ENCODE assay signal across 8 cellular contexts in genomic region chr7:50632561-50633413, GRCh38.
DNase-seq lines count a peak whose midpoint lies in the region; ATAC-seq and TF ChIP-seq lines count a peak whose summit lies in the region.

No MANE protein-coding gene starts in this region.

- no peaks in the 10 kb centered on the region for H3K36me3 Mint-ChIP-seq in activated naive CD8-positive, alpha-beta T cell treated with anti-CD3 and anti-CD28 coated beads, Interleukin-2, amount 10 ng/mL, durations not matched to agents 7 days and 5 days

- POLR2A ChIA-PET in activated naive CD8-positive, alpha-beta T cell treated with anti-CD3 and anti-CD28 coated beads, Interleukin-2, amount 10 ng/mL, durations not matched to agents 7 days and 5 days (lab: Charles Lee): no interaction called here

- H3K9me3 Mint-ChIP-seq in activated naive CD8-positive, alpha-beta T cell treated with anti-CD3 and anti-CD28 coated beads, Interleukin-2, amount 10 ng/mL, durations not matched to agents 7 days and 5 days: no peaks in the 10 kb centered on the region

- peaks cover 4% of the 10 kb centered on the region for H3K4me1 Mint-ChIP-seq in activated naive CD8-positive, alpha-beta T cell treated with anti-CD3 and anti-CD28 coated beads, Interleukin-2, amount 10 ng/mL, durations not matched to agents 7 days and 5 days

- peak; percentile 81 for TF ChIP-seq CTCF in HL-60 (IDR thresholded peaks at IDR 0.05; ENCODE audit: insufficient read depth, low read length)

- H3K4me3 ChIP-seq in HL-60 (replicated peaks; ENCODE audit: insufficient read depth, low read length): no peak overlapping the region

- H3K4me3 Mint-ChIP-seq in activated naive CD8-positive, alpha-beta T cell treated with anti-CD3 and anti-CD28 coated beads, Interleukin-2, amount 10 ng/mL, durations not matched to agents 7 days and 5 days: no peak overlapping the region

- no peaks in the 10 kb centered on the region for H3K27me3 ChIP-seq in HL-60 (ENCODE audit: insufficient read depth, poor library complexity, severe bottlenecking)

- ATAC-seq in GM19452 (IDR thresholded peaks at IDR 0.05; ENCODE audit: unreplicated experiment): peak; percentile 82
- ATAC-seq in activated naive CD8-positive, alpha-beta T cell treated with anti-CD3 and anti-CD28 coated beads, Interleukin-2, amount 10 ng/mL, durations not matched to agents 7 days and 5 days (ENCODE audit: low read depth): peak; percentile 86

- H3K27me3 Mint-ChIP-seq in activated naive CD8-positive, alpha-beta T cell treated with anti-CD3 and anti-CD28 coated beads, Interleukin-2, amount 10 ng/mL, durations not matched to agents 7 days and 5 days: peaks cover 17% of the 10 kb centered on the region

- peak; percentile 34 for DNase-seq in DMS 273 treated with DMSO at 0.1 percent for 48 hours (lab: John Stamatoyannopoulos, UW)
- peak in 1 of 2 experiments; percentile 45 for DNase-seq in HL-60 (ENCODE audit: low read depth in 1 of 2, low spot score in 1 of 2)
- DNase-seq in SK-N-DZ (ENCODE audit: low spot score): peak; percentile 50
- DNase-seq in activated naive CD8-positive, alpha-beta T cell treated with anti-CD3 and anti-CD28 coated beads, Interleukin-2, amount 10 ng/mL, durations not matched to agents 7 days and 5 days: peak; percentile 40
- peak; percentile 66 for DNase-seq in iPS-NIHi11 (ENCODE audit: low spot score)
- DNase-seq in stimulated activated CD4-positive, alpha-beta T cell treated with anti-CD3 and anti-CD28 coated beads, Interleukin-4, amount 100 ng/mL, for 1 hour: peak; percentile 45
- no peak for DNase-seq in amniotic stem cell (lab: John Stamatoyannopoulos, UW)

- H3K27ac Mint-ChIP-seq in activated naive CD8-positive, alpha-beta T cell treated with anti-CD3 and anti-CD28 coated beads, Interleukin-2, amount 10 ng/mL, durations not matched to agents 7 days and 5 days: no peak overlapping the region

- no peak overlapping the region for H3K27ac ChIP-seq in HL-60 (replicated peaks)
